In genomic region chr3:182793663-182794454, GRCh38 we compare ENCODE assay signal across 1 cellular context.
TF ChIP-seq lines count a peak whose summit lies in the region.

No MANE protein-coding gene starts in this region.

TF ChIP-seq in HEK293, 187 proteins besides CTCF, POLR2A, EP300 and RAD21 (continued from another document):
- no peak for TF ChIP-seq ZNF610 (tag by site-specific recombination; IDR thresholded peaks at IDR 0.05; ENCODE audit: borderline replicate concordance)
- TF ChIP-seq ZNF362 (tag by site-specific recombination; IDR thresholded peaks at IDR 0.05), result no peak
- peak; percentile 53; the same call in 1 of the 2 replicates for TF ChIP-seq ZFP37 (tag by site-specific recombination; IDR thresholded peaks at IDR 0.05)
- TF ChIP-seq ZEB2 (tag by site-specific recombination; IDR thresholded peaks at IDR 0.05), result peak; percentile 37; the same call in 1 of the 2 replicates
- TF ChIP-seq ZFHX2 (tag by site-specific recombination; conservative IDR thresholded peaks at IDR 0.05), result peak; percentile 78
- TF ChIP-seq ZNF211 (tag by site-specific recombination; IDR thresholded peaks at IDR 0.05; ENCODE audit: low read depth), result no peak
- TF ChIP-seq HIC1 (tag by site-specific recombination; IDR thresholded peaks at IDR 0.05), result 0 out of 2 replicates have a peak, but pooled peaks have one; percentile 11
- no peak for TF ChIP-seq SETDB1 (IDR thresholded peaks at IDR 0.05; ENCODE audit: insufficient read length, low read length)
- no peak for TF ChIP-seq ZNF335 (tag by site-specific recombination; conservative IDR thresholded peaks at IDR 0.05)
- no peak for TF ChIP-seq ZNF701 (tag by site-specific recombination; IDR thresholded peaks at IDR 0.05)
- no peak for TF ChIP-seq ZNF26 (tag by site-specific recombination; IDR thresholded peaks at IDR 0.05)
- peak; percentile 55 for TF ChIP-seq ZSCAN30 (tag by site-specific recombination; IDR thresholded peaks at IDR 0.05)
- TF ChIP-seq ZNF518A (tag by site-specific recombination; conservative IDR thresholded peaks at IDR 0.05; ENCODE audit: low read depth), result no peak
- no peak for TF ChIP-seq GLIS1 (tag by site-specific recombination; IDR thresholded peaks at IDR 0.05)
- no peak for TF ChIP-seq ZNF529 (tag by site-specific recombination; IDR thresholded peaks at IDR 0.05; ENCODE audit: insufficient replicate concordance)
- peak; percentile 74 for TF ChIP-seq ZBTB26 (tag by site-specific recombination; optimal IDR thresholded peaks at IDR 0.05)
